Comparison of ENCODE assay signal across 13 cellular contexts in the genomic region with DNA sequence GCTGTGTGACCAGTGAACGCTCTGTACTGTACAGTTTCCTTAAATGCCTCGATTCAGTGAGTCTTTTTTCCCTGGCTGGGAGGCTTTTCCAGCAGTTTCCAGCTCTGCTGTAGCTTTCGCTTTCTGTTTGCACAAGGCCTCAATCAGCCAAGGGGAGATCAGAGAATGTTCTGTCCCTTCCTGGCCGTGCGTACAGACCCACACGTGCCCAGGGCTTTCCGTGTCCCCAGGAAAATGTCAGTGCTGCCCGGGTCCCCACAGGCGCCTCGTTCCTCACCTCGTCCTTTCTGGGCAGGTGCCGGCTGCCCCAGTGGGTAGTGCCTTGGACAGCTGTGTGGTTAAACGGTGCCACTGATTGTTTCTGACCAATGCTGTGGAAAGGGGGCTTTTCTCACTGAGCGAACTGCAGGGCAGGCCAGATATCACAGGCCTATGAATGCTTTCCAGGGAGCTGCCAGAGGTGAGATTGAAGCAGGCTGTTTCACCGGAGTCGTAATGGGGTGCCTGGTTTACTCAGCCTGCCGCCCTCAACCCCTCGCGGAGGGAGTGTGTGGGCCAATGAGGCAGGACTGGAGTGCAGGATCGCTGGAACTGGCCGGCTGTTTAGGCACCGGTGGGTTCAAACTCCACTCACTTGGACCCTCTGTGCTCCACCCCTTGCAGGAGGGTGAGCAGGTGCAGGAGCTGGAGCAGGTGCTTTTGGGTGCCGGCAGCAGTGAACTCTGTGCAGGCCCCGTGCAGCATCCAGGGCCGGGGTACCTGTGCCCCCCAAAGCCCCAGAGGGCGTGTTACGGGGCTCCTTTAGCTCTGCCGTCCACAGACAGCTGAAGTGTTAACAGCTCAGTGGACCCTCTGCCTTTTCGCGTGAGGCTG. TPM values are rescaled to one million over a fixed set of nuclear protein-coding genes. Genes with fewer than 3 reads are reported as not detected.
A peak's percentile ranks its signal among the peaks of the same experiment; 100 is the strongest.
DNase-seq lines count a peak whose midpoint lies in the region; ATAC-seq, FAIRE-seq and TF ChIP-seq lines count a peak whose summit lies in the region.
"Had no signal": no experiment of that assay in that cellular context is flagged by ENCODE, and none has a peak within 500 bp of the region (broad histone marks: within the 10 kb centered on the region; RNA-seq: fewer than 3 reads in every experiment).

No MANE protein-coding gene starts in this region.

- H3K4me2 ChIP-seq in GM12878 (ENCODE audit: control insufficient read depth, insufficient read depth), result no peak overlapping the region
- H3K4me2 ChIP-seq: KMS-11 had no signal

- no peak for TF ChIP-seq EP300 in GM12878 (IDR thresholded peaks at IDR 0.05; ENCODE audit: borderline replicate concordance in 1 of 2, control insufficient read depth in 1 of 2, low read depth in 2 of 2, low read length in 2 of 2)

- TF ChIP-seq CTCF in GM12878 (IDR thresholded peaks at IDR 0.05 in 2 of 3, conservative IDR thresholded peaks at IDR 0.05 in 1 of 3; ENCODE audit: control insufficient read depth in 2 of 3, extremely low read depth in 1 of 3, insufficient read depth in 1 of 3, low read depth in 3 of 3, low read length in 3 of 3) (no peak), upper lobe of right lung (IDR thresholded peaks at IDR 0.05) (no peak), coronary artery (IDR thresholded peaks at IDR 0.05) (no peak)

- H3K9me3 ChIP-seq in GM12878 (replicated peaks; ENCODE audit: control insufficient read depth, insufficient read depth, low read length), result no peaks in the 10 kb centered on the region; the same call in 2 of the 3 replicates
- H3K9me3 ChIP-seq in upper lobe of right lung, result no peaks in the 10 kb centered on the region
- H3K9me3 ChIP-seq: vagina had no signal

- H3K27me3 ChIP-seq in GM12878 (replicated peaks in 1 of 2; ENCODE audit: control insufficient read depth in 2 of 2, insufficient read depth in 2 of 2, low read length in 1 of 2) (no peaks in the 10 kb centered on the region; a peak in 2 of 4 replicates), upper lobe of right lung (peaks cover 18% of the 10 kb centered on the region)
- H3K27me3 ChIP-seq: ascending aorta, vagina had no signal

- SMC1A ChIA-PET in GM12878 (lab: Charles Lee; ENCODE audit: uncharacterized antibody, unreplicated experiment), result no interaction called here

- no peaks in the 10 kb centered on the region for H4K20me1 ChIP-seq in GM12878 (ENCODE audit: control insufficient read depth, insufficient read depth)

- FAIRE-seq in GM12878 (lab: Jason Lieb, UNC), result no peak

- H3K4me1 ChIP-seq in GM12878 (ENCODE audit: control insufficient read depth, insufficient read depth, low read length) (no peaks in the 10 kb centered on the region), upper lobe of right lung (peaks cover 12% of the 10 kb centered on the region)

- RAD21 ChIA-PET in GM12878 (lab: Charles Lee; ENCODE audit: unreplicated experiment), result no interaction called here

- TF ChIP-seq RAD21 in GM12878 (IDR thresholded peaks at IDR 0.05; ENCODE audit: insufficient read depth, low read depth, low read length), result no peak

- POLR2A ChIA-PET in GM12878 (lab: Charles Lee), result interaction anchor here (0.7 to 1.2 kb wide), 2 partner anchors 30 to 475 kb away, joined by 3 read pairs; no protein-coding TSS in a partner anchor

- CTCF ChIA-PET in GM12878 (lab: Yijun Ruan, JAX), result no interaction called here

- no peaks in the 10 kb centered on the region for H3K79me2 ChIP-seq in GM12878 (ENCODE audit: control insufficient read depth, insufficient read depth, low read length)

- H2AFZ ChIP-seq in GM12878 (ENCODE audit: control insufficient read depth, low read depth, low read length), result no peak overlapping the region

- H3K36me3 ChIP-seq in GM12878 (ENCODE audit: control insufficient read depth in 2 of 2, insufficient read depth in 2 of 2, low read length in 1 of 2) (peaks cover 3% of the 10 kb centered on the region in 2 experiments; a peak in 2 of 4 replicates), upper lobe of right lung (peaks cover 10% of the 10 kb centered on the region)

- 85% methylated on average over 30 of the region's 30 CpGs for WGBS in GM12878 (ENCODE audit: insufficient coverage, insufficient replicate concordance, low lambda C conversion rate, missing lambda C conversion rate)

- H3K4me3 ChIP-seq in GM12878 (no peak overlapping the region), upper lobe of right lung (no peak overlapping the region), coronary artery (no peak overlapping the region)
- H3K4me3 ChIP-seq: ascending aorta, vagina had no signal

- no peak for ATAC-seq in Right ventricle myocardium superior (ENCODE audit: poor library complexity)
- no peak for ATAC-seq in left ventricle myocardium superior
- ATAC-seq in GM12878, result no peak
- ATAC-seq in upper lobe of right lung, result peak; percentile 22
- ATAC-seq in HG03571 (IDR thresholded peaks at IDR 0.05; ENCODE audit: unreplicated experiment), result no peak

- H3K27ac ChIP-seq in GM12878 (ENCODE audit: control insufficient read depth, insufficient read depth), result no peak overlapping the region
- peak overlapping the region; percentile 31 for H3K27ac ChIP-seq in upper lobe of right lung
- H3K27ac ChIP-seq in coronary artery, result no peak overlapping the region
- H3K27ac ChIP-seq: ascending aorta, KMS-11, vagina had no signal

- intact Hi-C loops in Right ventricle myocardium superior (cut with DNase I) (no loop called here), left ventricle myocardium superior (cut with micrococcal nuclease) (no loop called here), GM12878 (cut with micrococcal nuclease; ENCODE audit: unreplicated experiment) (no loop called here), upper lobe of right lung (cut with DNase I) (no loop called here)

- DNase-seq in Right ventricle myocardium superior, result peak; percentile 21
- DNase-seq in left ventricle myocardium superior, result no peak
- no peak for DNase-seq in GM12878 (ENCODE audit: low read depth, low spot score)
- peak; percentile 75 for DNase-seq in medulla oblongata (ENCODE audit: extremely low spot score)
- no peak for DNase-seq in upper lobe of right lung
- no peak for DNase-seq in coronary artery (ENCODE audit: low spot score)
- no peak for DNase-seq in NCI-H526 treated with DMSO at 0.1 percent for 48 hours (lab: John Stamatoyannopoulos, UW)
- DNase-seq: NCI-H2029 treated with DMSO at 0.1 percent for 48 hours; NK-92 treated with Interleukin-12 subunit alpha and Interleukin-12 subunit beta, amount 100 ng/mL, for 24 hours had no signal

- in situ Hi-C loops in GM12878 (cut with MboI), result no loop called here

- 0 out of 2 replicates have a peak, but pooled peaks have one; percentile 27 for TF ChIP-seq POLR2A in GM12878 (IDR thresholded peaks at IDR 0.05; ENCODE audit: low read depth, low read length)

- BruUV-seq in GM12878 (replicated peaks; lab: Mats Ljungman, UMichigan), result no TSS peak

- H3K9ac ChIP-seq in GM12878 (ENCODE audit: control insufficient read depth, insufficient read depth, low read length), result no peak overlapping the region
- H3K9ac ChIP-seq: KMS-11 had no signal

TF ChIP-seq in GM12878, 131 proteins besides CTCF, POLR2A, EP300 and RAD21:
- TF ChIP-seq SIX5 (IDR thresholded peaks at IDR 0.05; ENCODE audit: low read depth, low read length, severe bottlenecking) (no peak), NFXL1 (IDR thresholded peaks at IDR 0.05; ENCODE audit: borderline replicate concordance) (no peak), DPF2 (IDR thresholded peaks at IDR 0.05) (no peak), PAX8 (IDR thresholded peaks at IDR 0.05) (no peak), MYB (IDR thresholded peaks at IDR 0.05; ENCODE audit: borderline replicate concordance, low read depth, low read length) (no peak), SREBF2 (IDR thresholded peaks at IDR 0.05; ENCODE audit: low read length) (no peak), HDGF (IDR thresholded peaks at IDR 0.05) (no peak), EGR1 (IDR thresholded peaks at IDR 0.05; ENCODE audit: borderline replicate concordance in 1 of 2, low read depth in 2 of 2, low read length in 2 of 2) (no peak), RFX5 (IDR thresholded peaks at IDR 0.05; ENCODE audit: low read depth, low read length) (no peak), MYC (IDR thresholded peaks at IDR 0.05; ENCODE audit: insufficient read depth, insufficient read length, insufficient replicate concordance, low read length, severe bottlenecking) (no peak)
TF ChIP-seq in GM12878: peak in this region for 0.

RNA-seq across cellular contexts. Expression of a gene that starts 44.4 kb away (rescaled TPM):
- total RNA-seq in Right ventricle myocardium superior (9.9 TPM), left ventricle myocardium superior (8.1 TPM), GM12878 (2014; rRNA removed) (3.3 and 6.5 TPM in 2 replicates), GM12878 (2014; rRNA removed; fragmentation: Illumina TruSeq; extraction: Trizol) (3.5 and 3.6 TPM in 2 replicates), GM12878 (2021) (6.4 and 9.7 TPM in 2 replicates), upper lobe of right lung (10.3 TPM)
- 15.8 and 17.3 TPM in 2 replicates for total RNA-seq in GM12878 (2013; cell fraction: nucleolus; rRNA removed)
- 2.2 TPM for polyA plus RNA-seq in GM12878 (2011; ENCODE audit: low read depth)
- polyA plus RNA-seq in GM12878 (2011; rRNA removed) (3.8 and 4.4 TPM in 2 replicates), GM12878 (2014; fragmentation: Illumina TruSeq; extraction: Trizol) (4.3 and 4.6 TPM in 2 replicates), GM12878 (2014; fragmentation: Nextera tagmentation; extraction: Ambion mirVana) (under 1 TPM; 0.20 to 0.40 TPM), GM12878 (2014; rRNA removed) (4.2 and 5.9 TPM in 2 replicates), GM12878 (2016; fragmentation: Nextera tagmentation; extraction: Ambion mirVana) (1 to 10 TPM; 2.3 to 3.8 TPM)
- 2.8 and 3.8 TPM in 2 replicates for polyA plus RNA-seq in GM12878 (2011; cell fraction: cytosol; rRNA removed)
- 6.7 and 8.5 TPM in 2 replicates for polyA plus RNA-seq in GM12878 (2011; cell fraction: nucleus; rRNA removed)
- 2.4 and 5.4 TPM in 2 replicates for polyA plus RNA-seq in GM12878 (2012)
- 6.1 and 8.8 TPM in 2 replicates for polyA minus RNA-seq in GM12878 (2011; rRNA and poly(A)+ RNA removed)
- polyA minus RNA-seq in GM12878 (2011; cell fraction: cytosol; rRNA and poly(A)+ RNA removed), result 1.3 and 3.7 TPM in 2 replicates
- 5.7 and 8.7 TPM in 2 replicates for polyA minus RNA-seq in GM12878 (2011; cell fraction: nucleus; rRNA and poly(A)+ RNA removed)

Comparison
In these comparisons a context has a peak if more than half of its experiments do, and no peak if none do; other contexts are left out.
1. DNase-seq: peak in Right ventricle myocardium superior (single experiment) and medulla oblongata (single experiment); none in left ventricle myocardium superior (single experiment), GM12878 (single experiment), upper lobe of right lung (single experiment), coronary artery (single experiment) and NCI-H526 treated with DMSO at 0.1 percent for 48 hours (single experiment).